ENCODE assay signal across 10 cellular contexts in genomic region chr15:80619677-80620076, GRCh38.
DNase-seq lines count a peak whose midpoint lies in the region; ATAC-seq and TF ChIP-seq lines count a peak whose summit lies in the region.
"Had no signal": no experiment of that assay in that cellular context is flagged by ENCODE, and none has a peak within 500 bp of the region (broad histone marks: within the 10 kb centered on the region; RNA-seq: fewer than 3 reads in every experiment).

No MANE protein-coding gene starts in this region.

- H3K9me3 Mint-ChIP-seq in activated CD8-positive, alpha-beta T cell treated with anti-CD3 and anti-CD28 coated beads for 36 hours: peaks cover 6% of the 10 kb centered on the region

- ATAC-seq in heart left ventricle: peak; percentile 39 to 67 (median 62)
- ATAC-seq in HG02973 (IDR thresholded peaks at IDR 0.05; ENCODE audit: unreplicated experiment): no peak
- no peak for ATAC-seq in activated CD8-positive, alpha-beta T cell treated with anti-CD3 and anti-CD28 coated beads for 36 hours

- no peak overlapping the region for H3K4me3 Mint-ChIP-seq in activated CD8-positive, alpha-beta T cell treated with anti-CD3 and anti-CD28 coated beads for 36 hours
- H3K4me3 Mint-ChIP-seq: B cell had no signal

- POLR2A ChIA-PET in RWPE1 (lab: Yijun Ruan, JAX; ENCODE audit: low non-redundant PET): no interaction called here
- POLR2A ChIA-PET in activated CD8-positive, alpha-beta T cell treated with anti-CD3 and anti-CD28 coated beads for 36 hours (lab: Charles Lee): no interaction called here

- no peaks in the 10 kb centered on the region for H3K27me3 ChIP-seq in heart left ventricle
- no peaks in the 10 kb centered on the region for H3K27me3 ChIP-seq in thyroid gland

- DNase-seq in SIG-M5 treated with dmso at 0.1 percent for 504 hours (lab: John Stamatoyannopoulos, UW; ENCODE audit: unreplicated experiment) (peak; percentile 16), SIG-M5 (lab: John Stamatoyannopoulos, UW) (no peak), heart left ventricle (no peak), thyroid gland (peak; percentile 14 to 23), RWPE1 (ENCODE audit: low spot score) (no peak)
- no peak for DNase-seq in activated CD8-positive, alpha-beta T cell treated with anti-CD3 and anti-CD28 coated beads for 36 hours
- DNase-seq: activated CD4-positive, CD25-positive, alpha-beta regulatory T cell treated with anti-CD3 and anti-CD28 coated beads, Interleukin-2, amount 50 U/mL, for 72 hours had no signal

- peaks cover 18% of the 10 kb centered on the region for H3K27me3 Mint-ChIP-seq in activated CD8-positive, alpha-beta T cell treated with anti-CD3 and anti-CD28 coated beads for 36 hours

- no peak overlapping the region for H3K27ac ChIP-seq in heart left ventricle
- H3K27ac ChIP-seq in thyroid gland: peak overlapping the region in 1 of 3 donors; percentile 5
- no peak overlapping the region for H3K27ac ChIP-seq in RWPE1

- TF ChIP-seq CTCF in WI38 (IDR thresholded peaks at IDR 0.05; ENCODE audit: low read depth, low read length) (peak; percentile 14; the same call in 1 of the 2 replicates), heart left ventricle (IDR thresholded peaks at IDR 0.05) (peak in 11 of 12 donors; percentile 19 to 47 (median 24)), thyroid gland (IDR thresholded peaks at IDR 0.05) (peak in 4 of 6 experiments; percentile 24 to 48 (median 38)), RWPE1 (conservative IDR thresholded peaks at IDR 0.05; ENCODE audit: low read depth) (no peak)
- TF ChIP-seq CTCF in activated CD8-positive, alpha-beta T cell treated with anti-CD3 and anti-CD28 coated beads for 36 hours (IDR thresholded peaks at IDR 0.05): no peak

- H3K36me3 ChIP-seq in heart left ventricle (no peaks in the 10 kb centered on the region), thyroid gland (no peaks in the 10 kb centered on the region)

- no peak for TF ChIP-seq POLR2A in heart left ventricle (IDR thresholded peaks at IDR 0.05)
- TF ChIP-seq POLR2A in thyroid gland (IDR thresholded peaks at IDR 0.05): no peak

- peaks cover 0 to 17% (median 2%) of the 10 kb centered on the region in 12 donors for H3K9me3 ChIP-seq in heart left ventricle
- H3K9me3 ChIP-seq in thyroid gland: no peaks in the 10 kb centered on the region

- H3K4me1 Mint-ChIP-seq in activated CD8-positive, alpha-beta T cell treated with anti-CD3 and anti-CD28 coated beads for 36 hours (ENCODE audit: low read depth): no peaks in the 10 kb centered on the region
- H3K4me1 Mint-ChIP-seq: B cell had no signal

- no peak overlapping the region for H3K4me3 ChIP-seq in WI38 (ENCODE audit: low read depth, low read length)
- H3K4me3 ChIP-seq in heart left ventricle: no peak overlapping the region
- no peak overlapping the region for H3K4me3 ChIP-seq in thyroid gland (replicated peaks in 1 of 3)

- no peak overlapping the region for H3K27ac Mint-ChIP-seq in activated CD8-positive, alpha-beta T cell treated with anti-CD3 and anti-CD28 coated beads for 36 hours
- H3K27ac Mint-ChIP-seq: B cell had no signal

- H3K4me1 ChIP-seq in heart left ventricle (peaks cover 0 to 11% (median 4%) of the 10 kb centered on the region in 12 donors), thyroid gland (peaks cover 16 to 31% of the 10 kb centered on the region in 2 donors)

- WGBS in heart left ventricle, 4 donors: 42 to 56% (median 46%) methylated on average over 1 of the region's 1 CpG
- 26 to 39% methylated on average over 1 of the region's 1 CpG for WGBS in thyroid gland, 2 donors

- no peaks in the 10 kb centered on the region for H3K36me3 Mint-ChIP-seq in activated CD8-positive, alpha-beta T cell treated with anti-CD3 and anti-CD28 coated beads for 36 hours (ENCODE audit: low read depth)

- CTCF ChIA-PET in RWPE1 (lab: Yijun Ruan, JAX): interaction anchor here (0.7 to 1.5 kb wide), 5 partner anchors 34 to 165 kb away, joined by 3 to 4 read pairs (median 3); partner anchors contain the start of gene CEMIP
- CTCF ChIA-PET in activated CD8-positive, alpha-beta T cell treated with anti-CD3 and anti-CD28 coated beads for 36 hours (lab: Charles Lee): interaction anchor here (1.9 kb wide), 1 partner anchor 156 kb away, joined by 7 read pairs; no protein-coding TSS in a partner anchor

- intact Hi-C loops in heart left ventricle (cut with DNase I) (loop anchor here in 8 of 10 donors (1.0 to 10.0 kb wide), 7 partner anchors 78 to 353 kb away; partner anchors contain the start of genes CEMIP (in 5 of the 8) and ABHD17C (in 1 of the 8)), thyroid gland (cut with DNase I) (loop anchor here (10.0 kb wide), 1 partner anchor 155 kb away; the partner anchor contains the start of gene CEMIP)
- intact Hi-C loops in activated CD8-positive, alpha-beta T cell treated with anti-CD3 and anti-CD28 coated beads for 36 hours (cut with micrococcal nuclease): no loop called here

Comparison
In these comparisons a context has a peak if more than half of its experiments do, and no peak if none do; other contexts are left out.
1. DNase-seq: peak in SIG-M5 treated with dmso at 0.1 percent for 504 hours (single experiment) and thyroid gland (2 of 2); none in SIG-M5 (single experiment), heart left ventricle (0 of 5), RWPE1 (single experiment) and activated CD8-positive, alpha-beta T cell treated with anti-CD3 and anti-CD28 coated beads for 36 hours (single experiment).
2. CTCF ChIP-seq: peak in WI38 (single experiment), heart left ventricle (11 of 12) and thyroid gland (4 of 6); none in RWPE1 (single experiment) and activated CD8-positive, alpha-beta T cell treated with anti-CD3 and anti-CD28 coated beads for 36 hours (single experiment).
3. ATAC-seq: peak in heart left ventricle (4 of 4); none in HG02973 (single experiment) and activated CD8-positive, alpha-beta T cell treated with anti-CD3 and anti-CD28 coated beads for 36 hours (single experiment).